7 cellular contexts compared by ENCODE assay signal in the genomic region with DNA sequence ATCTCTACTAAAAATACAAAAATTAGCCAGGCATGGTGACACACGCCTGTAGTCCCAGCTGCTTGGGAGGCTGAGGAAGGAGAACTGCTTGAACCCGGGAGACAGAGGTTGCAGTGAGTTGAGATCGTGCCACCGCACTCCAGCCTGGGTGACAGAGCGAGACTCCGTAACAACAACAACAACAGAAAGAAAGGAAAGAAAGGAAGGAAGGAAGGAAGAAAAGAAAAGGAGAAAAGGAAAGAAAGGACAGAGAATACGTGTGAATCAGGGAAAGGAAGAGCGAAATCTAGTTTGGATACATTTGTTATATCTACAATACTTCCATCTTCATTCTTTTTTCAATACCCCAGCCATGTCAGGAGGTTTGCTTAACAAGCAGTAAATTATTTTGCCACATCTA. TPM values are rescaled to one million over a fixed set of nuclear protein-coding genes. Genes with fewer than 3 reads are reported as not detected.
DNase-seq lines count a peak whose midpoint lies in the region; ATAC-seq and TF ChIP-seq lines count a peak whose summit lies in the region.
"Not testable (repeated sequence)": the region's sequence is repeated elsewhere in the genome, so short reads cannot be mapped to it uniquely, and the experiment has no call there.

No MANE protein-coding gene starts in this region.

- peaks cover 11% of the 10 kb centered on the region for H3F3A ChIP-seq in DOHH2 (ENCODE audit: control insufficient read depth, insufficient read depth)
- not testable (repeated sequence) for H3F3A ChIP-seq in Loucy (ENCODE audit: low read depth)

- H3K4me2 ChIP-seq in DOHH2 (ENCODE audit: low read length), result peak overlapping the region; percentile 67
- peak overlapping the region; percentile 41 for H3K4me2 ChIP-seq in Loucy (ENCODE audit: low read depth, low read length, poor library complexity, severe bottlenecking)
- H3K4me2 ChIP-seq in trophoblast cell (ENCODE audit: low read length), result not testable (repeated sequence)

- peak overlapping the region; percentile 73 for H3K4me3 Mint-ChIP-seq in T-helper 1 cell treated with Interleukin-12 subunit alpha and Interleukin-12 subunit beta and Interleukin-4 antibody, amounts not matched to agents 30 μg/mL and 1 μg/mL, for 36 hours
- H3K4me3 Mint-ChIP-seq in activated CD8-positive, alpha-beta memory T cell treated with anti-CD3 and anti-CD28 coated beads, Interleukin-2, amount 10 ng/mL, durations not matched to agents 7 days and 5 days; activated naive CD4-positive, alpha-beta T cell treated with anti-CD3 and anti-CD28 coated beads, Interleukin-2, amount 50 U/mL, for 24 hours; dendritic cell treated with granulocyte-macrophage colony-stimulating factor and Interleukin-4, amounts not matched to agents 40 ng/mL and 50 ng/mL, for 4 days: not testable (repeated sequence)

- not testable (repeated sequence) for H2AFZ ChIP-seq in Loucy (ENCODE audit: low read length); trophoblast cell (ENCODE audit: insufficient read depth, low read length, poor library complexity)

- no CpG with 5 or more reads among the region's 8 CpGs for WGBS in trophoblast cell (ENCODE audit: extremely low coverage, insufficient coverage, insufficient read length)

- H2BK12ac ChIP-seq in trophoblast cell (ENCODE audit: low read length), result not testable (repeated sequence)

- H3K9me2 ChIP-seq in DOHH2 (replicated peaks; ENCODE audit: control insufficient read depth, low read length); Loucy (replicated peaks; ENCODE audit: low read depth, low read length): not testable (repeated sequence)

- not testable (repeated sequence) for H4K8ac ChIP-seq in trophoblast cell (ENCODE audit: low read depth, low read length)

- peaks cover 83% of the 10 kb centered on the region for H3K4me1 Mint-ChIP-seq in T-helper 1 cell treated with Interleukin-12 subunit alpha and Interleukin-12 subunit beta and Interleukin-4 antibody, amounts not matched to agents 30 μg/mL and 1 μg/mL, for 36 hours (ENCODE audit: low read depth)
- peaks cover 76% of the 10 kb centered on the region for H3K4me1 Mint-ChIP-seq in activated CD8-positive, alpha-beta memory T cell treated with anti-CD3 and anti-CD28 coated beads, Interleukin-2, amount 10 ng/mL, durations not matched to agents 7 days and 5 days
- peaks cover 89% of the 10 kb centered on the region for H3K4me1 Mint-ChIP-seq in activated naive CD4-positive, alpha-beta T cell treated with anti-CD3 and anti-CD28 coated beads, Interleukin-2, amount 50 U/mL, for 24 hours
- peaks cover 82% of the 10 kb centered on the region for H3K4me1 Mint-ChIP-seq in dendritic cell treated with granulocyte-macrophage colony-stimulating factor and Interleukin-4, amounts not matched to agents 40 ng/mL and 50 ng/mL, for 4 days (ENCODE audit: low read depth)

- H3K14ac ChIP-seq in trophoblast cell (ENCODE audit: low read length), result not testable (repeated sequence)

- not testable (repeated sequence) for H3K27me3 ChIP-seq in DOHH2 (ENCODE audit: control insufficient read depth, low read length); Loucy (ENCODE audit: insufficient read depth, low read length, poor library complexity, severe bottlenecking); trophoblast cell (ENCODE audit: insufficient read depth, low read length)

- peaks cover 85% of the 10 kb centered on the region for H3K4me1 ChIP-seq in DOHH2 (ENCODE audit: control insufficient read depth, low read length)
- peaks cover 40% of the 10 kb centered on the region for H3K4me1 ChIP-seq in Loucy (ENCODE audit: insufficient read depth, low read length, poor library complexity, severe bottlenecking)
- H3K4me1 ChIP-seq in trophoblast cell (ENCODE audit: control insufficient read depth in 1 of 2, insufficient read depth in 2 of 2, low read length in 2 of 2), result peaks cover 15 to 17% of the 10 kb centered on the region in 2 experiments

- peaks cover 33% of the 10 kb centered on the region for H4K20me1 ChIP-seq in DOHH2 (ENCODE audit: control insufficient read depth, insufficient read depth, low read depth, low read length)
- H4K20me1 ChIP-seq in Loucy (ENCODE audit: insufficient read depth, low read length, poor library complexity, severe bottlenecking), result peaks cover 32% of the 10 kb centered on the region

- H3K36me3 Mint-ChIP-seq in T-helper 1 cell treated with Interleukin-12 subunit alpha and Interleukin-12 subunit beta and Interleukin-4 antibody, amounts not matched to agents 30 μg/mL and 1 μg/mL, for 36 hours (ENCODE audit: low read depth), result peaks cover 14% of the 10 kb centered on the region
- H3K36me3 Mint-ChIP-seq in activated CD8-positive, alpha-beta memory T cell treated with anti-CD3 and anti-CD28 coated beads, Interleukin-2, amount 10 ng/mL, durations not matched to agents 7 days and 5 days, result peaks cover 13% of the 10 kb centered on the region
- peaks cover 13% of the 10 kb centered on the region for H3K36me3 Mint-ChIP-seq in activated naive CD4-positive, alpha-beta T cell treated with anti-CD3 and anti-CD28 coated beads, Interleukin-2, amount 50 U/mL, for 24 hours
- peaks cover 28% of the 10 kb centered on the region for H3K36me3 Mint-ChIP-seq in dendritic cell treated with granulocyte-macrophage colony-stimulating factor and Interleukin-4, amounts not matched to agents 40 ng/mL and 50 ng/mL, for 4 days (ENCODE audit: low read depth)

- not testable (repeated sequence) for H3K79me1 ChIP-seq in trophoblast cell (ENCODE audit: low read length)

- H3K27ac ChIP-seq in DOHH2 (ENCODE audit: low read depth, low read length), result 0 out of 2 replicates have a peak overlapping the region, but pooled peaks have one; percentile 81
- not testable (repeated sequence) for H3K27ac ChIP-seq in trophoblast cell (ENCODE audit: low read depth, low read length)

- H3K36me3 ChIP-seq in DOHH2 (ENCODE audit: control insufficient read depth, low read length) (peaks cover 27% of the 10 kb centered on the region), Loucy (ENCODE audit: insufficient read depth, low read length) (peaks cover 13% of the 10 kb centered on the region), trophoblast cell (ENCODE audit: control insufficient read depth in 1 of 2, insufficient read depth in 2 of 2, low read length in 2 of 2) (peaks cover 5 to 12% of the 10 kb centered on the region in 2 experiments)

- H4K12ac ChIP-seq in trophoblast cell (ENCODE audit: low read depth, low read length), result not testable (repeated sequence)

- intact Hi-C loops in dendritic cell treated with granulocyte-macrophage colony-stimulating factor and Interleukin-4, amounts not matched to agents 40 ng/mL and 50 ng/mL, for 4 days (cut with micrococcal nuclease), result loop anchor here (2.0 kb wide), 1 partner anchor 20 kb away; no protein-coding TSS in a partner anchor

- not testable (repeated sequence) for H3K18ac ChIP-seq in trophoblast cell (ENCODE audit: low read length)

- H3K9ac ChIP-seq in Loucy (ENCODE audit: low read depth, low read length, poor library complexity, severe bottlenecking); trophoblast cell (ENCODE audit: low read length): not testable (repeated sequence)

- TF ChIP-seq CTCF in DOHH2 (IDR thresholded peaks at IDR 0.05; ENCODE audit: low read depth, low read length, poor library complexity, severe bottlenecking); Loucy (conservative IDR thresholded peaks at IDR 0.05; ENCODE audit: low read length): not testable (repeated sequence)

- CTCF ChIA-PET in activated CD8-positive, alpha-beta memory T cell treated with anti-CD3 and anti-CD28 coated beads, Interleukin-2, amount 10 ng/mL, durations not matched to agents 7 days and 5 days (lab: Charles Lee), result interaction anchor here (1.2 kb wide), 2 partner anchors 20 to 21 kb away, joined by 6 to 7 read pairs; a partner anchor contains a TSS

- H3K23ac ChIP-seq in trophoblast cell (ENCODE audit: low read length), result not testable (repeated sequence)

- H2BK120ac ChIP-seq in trophoblast cell (ENCODE audit: insufficient read depth, low read length, poor library complexity), result not testable (repeated sequence)

- not testable (repeated sequence) for ATAC-seq in activated CD8-positive, alpha-beta memory T cell treated with anti-CD3 and anti-CD28 coated beads, Interleukin-2, amount 10 ng/mL, durations not matched to agents 7 days and 5 days

- not testable (repeated sequence) for DNase-seq in activated CD8-positive, alpha-beta memory T cell treated with anti-CD3 and anti-CD28 coated beads, Interleukin-2, amount 10 ng/mL, durations not matched to agents 7 days and 5 days; trophoblast cell

- H2AK5ac ChIP-seq in trophoblast cell (ENCODE audit: low read length), result not testable (repeated sequence)

- not testable (repeated sequence) for H3K9me3 ChIP-seq in DOHH2 (ENCODE audit: control insufficient read depth, insufficient read depth, low read length); Loucy (ENCODE audit: insufficient read depth, low read depth, low read length); trophoblast cell (ENCODE audit: insufficient read depth, low read depth, low read length)

- peak overlapping the region; percentile 51 for H3K4me3 ChIP-seq in DOHH2 (ENCODE audit: low read length)
- not testable (repeated sequence) for H3K4me3 ChIP-seq in Loucy (ENCODE audit: low read length, poor library complexity, severe bottlenecking); trophoblast cell (ENCODE audit: low read depth, low read length)

- not testable (repeated sequence) for H2BK5ac ChIP-seq in trophoblast cell (ENCODE audit: low read depth, low read length, poor library complexity)

- H3K4ac ChIP-seq in trophoblast cell (ENCODE audit: low read depth, low read length), result peak overlapping the region; percentile 54

- not testable (repeated sequence) for H3K27me3 Mint-ChIP-seq in T-helper 1 cell treated with Interleukin-12 subunit alpha and Interleukin-12 subunit beta and Interleukin-4 antibody, amounts not matched to agents 30 μg/mL and 1 μg/mL, for 36 hours (ENCODE audit: low read depth); activated CD8-positive, alpha-beta memory T cell treated with anti-CD3 and anti-CD28 coated beads, Interleukin-2, amount 10 ng/mL, durations not matched to agents 7 days and 5 days; activated naive CD4-positive, alpha-beta T cell treated with anti-CD3 and anti-CD28 coated beads, Interleukin-2, amount 50 U/mL, for 24 hours; dendritic cell treated with granulocyte-macrophage colony-stimulating factor and Interleukin-4, amounts not matched to agents 40 ng/mL and 50 ng/mL, for 4 days

- not testable (repeated sequence) for H3K9me3 Mint-ChIP-seq in T-helper 1 cell treated with Interleukin-12 subunit alpha and Interleukin-12 subunit beta and Interleukin-4 antibody, amounts not matched to agents 30 μg/mL and 1 μg/mL, for 36 hours; activated CD8-positive, alpha-beta memory T cell treated with anti-CD3 and anti-CD28 coated beads, Interleukin-2, amount 10 ng/mL, durations not matched to agents 7 days and 5 days (ENCODE audit: low read depth); activated naive CD4-positive, alpha-beta T cell treated with anti-CD3 and anti-CD28 coated beads, Interleukin-2, amount 50 U/mL, for 24 hours; dendritic cell treated with granulocyte-macrophage colony-stimulating factor and Interleukin-4, amounts not matched to agents 40 ng/mL and 50 ng/mL, for 4 days

- peak overlapping the region; percentile 68 for H3K27ac Mint-ChIP-seq in T-helper 1 cell treated with Interleukin-12 subunit alpha and Interleukin-12 subunit beta and Interleukin-4 antibody, amounts not matched to agents 30 μg/mL and 1 μg/mL, for 36 hours
- H3K27ac Mint-ChIP-seq in activated CD8-positive, alpha-beta memory T cell treated with anti-CD3 and anti-CD28 coated beads, Interleukin-2, amount 10 ng/mL, durations not matched to agents 7 days and 5 days, result peak overlapping the region; percentile 52
- H3K27ac Mint-ChIP-seq in activated naive CD4-positive, alpha-beta T cell treated with anti-CD3 and anti-CD28 coated beads, Interleukin-2, amount 50 U/mL, for 24 hours, result peak overlapping the region; percentile 81
- peak overlapping the region; percentile 38 for H3K27ac Mint-ChIP-seq in dendritic cell treated with granulocyte-macrophage colony-stimulating factor and Interleukin-4, amounts not matched to agents 40 ng/mL and 50 ng/mL, for 4 days

- not testable (repeated sequence) for H4K91ac ChIP-seq in trophoblast cell (ENCODE audit: low read depth, low read length)

- H3K79me2 ChIP-seq in DOHH2 (ENCODE audit: control insufficient read depth, low read length) (peaks cover 86% of the 10 kb centered on the region), Loucy (ENCODE audit: insufficient read depth, low read length) (peaks cover 84% of the 10 kb centered on the region), trophoblast cell (ENCODE audit: control insufficient read depth, insufficient read depth, low read length, poor library complexity) (peaks cover 19% of the 10 kb centered on the region)

RNA-seq across cellular contexts. Expression of a gene that starts 21.5 kb away (rescaled TPM):
- 10 to 100 TPM; 16.8 to 34.4 TPM for total RNA-seq in activated CD8-positive, alpha-beta memory T cell treated with anti-CD3 and anti-CD28 coated beads, Interleukin-2, amount 10 ng/mL, durations not matched to agents 7 days and 5 days
- polyA plus RNA-seq in trophoblast cell (2013), result 55.8 and 56.4 TPM in 2 replicates
